27 cellular contexts compared by ENCODE assay signal in the genomic region with DNA sequence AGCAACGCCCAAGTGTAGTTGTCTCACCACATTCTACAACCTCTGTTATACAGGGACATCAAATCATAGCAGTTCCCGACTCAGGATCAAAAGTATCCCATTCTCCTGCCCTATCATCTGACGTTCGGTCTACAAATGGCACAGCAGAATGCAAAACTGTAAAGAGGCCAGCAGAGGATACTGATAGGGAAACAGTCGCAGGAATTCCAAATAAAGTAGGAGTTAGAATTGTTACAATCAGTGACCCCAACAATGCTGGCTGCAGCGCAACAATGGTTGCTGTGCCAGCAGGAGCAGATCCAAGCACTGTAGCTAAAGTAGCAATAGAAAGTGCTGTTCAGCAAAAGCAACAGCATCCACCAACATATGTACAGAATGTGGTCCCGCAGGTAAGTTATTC.
"Had no signal": no experiment of that assay in that cellular context is flagged by ENCODE, and none has a peak within 500 bp of the region (broad histone marks: within the 10 kb centered on the region; RNA-seq: fewer than 3 reads in every experiment).

No MANE protein-coding gene starts in this region.

- H3K27me3 Mint-ChIP-seq: activated B cell treated with CpG ODN at 0.5 μM for 24 hours; activated CD4-positive, alpha-beta T cell treated with anti-CD3 and anti-CD28 coated beads, Interleukin-2, amount 10 ng/mL, durations not matched to agents 24 days and 14 days; activated CD8-positive, alpha-beta memory T cell treated with anti-CD3 and anti-CD28 coated beads, Interleukin-2, amount 10 ng/mL, durations not matched to agents 7 days and 5 days; activated naive CD8-positive, alpha-beta T cell treated with anti-CD3 and anti-CD28 coated beads, Interleukin-2, amount 50 U/mL, for 24 hours; activated T-cell treated with anti-CD3 and anti-CD28 coated beads, Interleukin-2, amount 50 U/mL, for 24 hours; T-cell had no signal

- H3K27ac ChIP-seq: ascending aorta, body of pancreas, Peyer's patch, RWPE1 had no signal

- H3K9me3 Mint-ChIP-seq: activated B cell treated with CpG ODN at 0.5 μM for 24 hours; activated CD4-positive, alpha-beta T cell treated with anti-CD3 and anti-CD28 coated beads, Interleukin-2, amount 10 ng/mL, durations not matched to agents 24 days and 14 days; activated naive CD4-positive, alpha-beta T cell treated with anti-CD3 and anti-CD28 coated beads, Interleukin-2, amount 50 U/mL, for 72 hours; activated naive CD8-positive, alpha-beta T cell treated with anti-CD3 and anti-CD28 coated beads, Interleukin-2, amount 50 U/mL, for 24 hours; activated T-cell treated with anti-CD3 and anti-CD28 coated beads, Interleukin-2, amount 50 U/mL, for 24 hours; activated T-helper 1 cell treated with anti-CD3 and anti-CD28 coated beads, Interleukin-12 subunit alpha, Interleukin-12 subunit beta, Interleukin-2, Interleukin-4 antibody, amounts not matched to agents 30 ng/mL and 10 ng/mL and 1 ng/mL, durations not matched to agents 14 hours and 24 hours and 36 hours; T-cell had no signal

- H3K4me1 Mint-ChIP-seq: activated B cell treated with CpG ODN at 0.5 μM for 24 hours; activated CD4-positive, alpha-beta T cell treated with anti-CD3 and anti-CD28 coated beads, Interleukin-2, amount 10 ng/mL, durations not matched to agents 24 days and 14 days; activated CD8-positive, alpha-beta memory T cell treated with anti-CD3 and anti-CD28 coated beads, Interleukin-2, amount 10 ng/mL, durations not matched to agents 7 days and 5 days; activated naive CD8-positive, alpha-beta T cell treated with anti-CD3 and anti-CD28 coated beads, Interleukin-2, amount 50 U/mL, for 24 hours had no signal

- H3K27ac Mint-ChIP-seq: activated B cell treated with CpG ODN at 0.5 μM for 24 hours; activated CD4-positive, alpha-beta T cell treated with anti-CD3 and anti-CD28 coated beads, Interleukin-2, amount 10 ng/mL, durations not matched to agents 24 days and 14 days; activated naive CD8-positive, alpha-beta T cell treated with anti-CD3 and anti-CD28 coated beads, Interleukin-2, amount 50 U/mL, for 24 hours; activated T-cell treated with anti-CD3 and anti-CD28 coated beads, Interleukin-2, amount 50 U/mL, for 24 hours; activated T-helper 1 cell treated with anti-CD3 and anti-CD28 coated beads, Interleukin-12 subunit alpha, Interleukin-12 subunit beta, Interleukin-2, Interleukin-4 antibody, amounts not matched to agents 30 ng/mL and 10 ng/mL and 1 ng/mL, durations not matched to agents 14 hours and 24 hours and 36 hours; T-cell had no signal

- H3K9me3 ChIP-seq: ascending aorta, body of pancreas, Peyer's patch had no signal

- H3K4me1 ChIP-seq: ascending aorta, body of pancreas, Peyer's patch had no signal

- H3K27me3 ChIP-seq: ascending aorta, body of pancreas, Peyer's patch had no signal

- DNase-seq: activated B cell treated with CpG ODN at 0.5 μM for 24 hours; activated CD4-positive, alpha-beta T cell treated with anti-CD3 and anti-CD28 coated beads for 1 hour; activated CD4-positive, alpha-beta T cell treated with anti-CD3 and anti-CD28 coated beads, Interleukin-2, amount 10 ng/mL, durations not matched to agents 24 days and 14 days; activated CD4-positive, alpha-beta T cell treated with anti-CD3 and anti-CD28 coated beads, Interleukin-2, amount 50 U/mL, for 48 hours; activated CD8-positive, alpha-beta memory T cell treated with anti-CD3 and anti-CD28 coated beads, Interleukin-2, amount 10 ng/mL, durations not matched to agents 7 days and 5 days; activated effector memory CD4-positive, alpha-beta T cell treated with Interleukin-2 at 50 U/mL for 16 hours; activated naive CD4-positive, alpha-beta T cell; activated naive CD8-positive, alpha-beta T cell treated with anti-CD3 and anti-CD28 coated beads, Interleukin-2, amount 50 U/mL, for 24 hours; activated T-cell treated with anti-CD3 and anti-CD28 coated beads, Interleukin-2, amount 50 U/mL, for 24 hours; amniotic stem cell; body of pancreas; MM.1S; NCI-H1105; NCI-H1436 treated with DMSO at 0.1 percent for 48 hours; NCI-H187; NCI-H2081; NCI-H446; NCI-H524; Peyer's patch; SHP77 treated with DMSO at 0.1 percent for 48 hours; T-cell; T-helper 2 cell; T1000 had no signal

- ATAC-seq: activated CD8-positive, alpha-beta memory T cell treated with anti-CD3 and anti-CD28 coated beads, Interleukin-2, amount 10 ng/mL, durations not matched to agents 7 days and 5 days; activated naive CD4-positive, alpha-beta T cell treated with anti-CD3 and anti-CD28 coated beads, Interleukin-2, amount 50 U/mL, for 72 hours; activated naive CD8-positive, alpha-beta T cell treated with anti-CD3 and anti-CD28 coated beads, Interleukin-2, amount 50 U/mL, for 24 hours; body of pancreas; T-cell had no signal

- H3K4me3 Mint-ChIP-seq: activated B cell treated with CpG ODN at 0.5 μM for 24 hours; activated CD4-positive, alpha-beta T cell treated with anti-CD3 and anti-CD28 coated beads, Interleukin-2, amount 10 ng/mL, durations not matched to agents 24 days and 14 days; activated CD8-positive, alpha-beta memory T cell treated with anti-CD3 and anti-CD28 coated beads, Interleukin-2, amount 10 ng/mL, durations not matched to agents 7 days and 5 days; activated naive CD8-positive, alpha-beta T cell treated with anti-CD3 and anti-CD28 coated beads, Interleukin-2, amount 50 U/mL, for 24 hours; activated T-cell treated with anti-CD3 and anti-CD28 coated beads, Interleukin-2, amount 50 U/mL, for 24 hours; activated T-helper 1 cell treated with anti-CD3 and anti-CD28 coated beads, Interleukin-12 subunit alpha, Interleukin-12 subunit beta, Interleukin-2, Interleukin-4 antibody, amounts not matched to agents 30 ng/mL and 10 ng/mL and 1 ng/mL, durations not matched to agents 14 hours and 24 hours and 36 hours; T-cell had no signal

- H3K4me3 ChIP-seq: ascending aorta, body of pancreas, Peyer's patch had no signal
